Comparison of ENCODE assay signal across 13 cellular contexts in genomic region chr6:46584586-46584985, GRCh38.
DNase-seq lines count a peak whose midpoint lies in the region; ATAC-seq, FAIRE-seq and TF ChIP-seq lines count a peak whose summit lies in the region.
"Had no signal": no experiment of that assay in that cellular context is flagged by ENCODE, and none has a peak within 500 bp of the region (broad histone marks: within the 10 kb centered on the region; RNA-seq: fewer than 3 reads in every experiment).

No MANE protein-coding gene starts in this region.

- no peak overlapping the region for H3K4me2 ChIP-seq in HepG2 (ENCODE audit: low read depth, low read length)

- no peaks in the 10 kb centered on the region for H3K79me2 ChIP-seq in HepG2 (ENCODE audit: insufficient read depth, low read length)

- H2AFZ ChIP-seq in HepG2 (ENCODE audit: low read length) = no peak overlapping the region

- TF ChIP-seq EP300 in HepG2 (IDR thresholded peaks at IDR 0.05; ENCODE audit: low read depth in 2 of 2, low read length in 2 of 2) = no peak
- no peak for TF ChIP-seq EP300 in HepG2 (CRISPR knock-in tag; IDR thresholded peaks at IDR 0.05; ENCODE audit: borderline replicate concordance)

- no peak for FAIRE-seq in urothelium cell line (lab: Jason Lieb, UNC)
- no peak for FAIRE-seq in HepG2 (lab: Jason Lieb, UNC)
- FAIRE-seq: H54 had no signal

- H3K9me3 ChIP-seq in ascending aorta (no peaks in the 10 kb centered on the region), HepG2 (ENCODE audit: low read length) (no peaks in the 10 kb centered on the region)

- BruUV-seq in HepG2 (replicated peaks; lab: Mats Ljungman, UMichigan) = no TSS peak

- peak; percentile 3 for DNase-seq in HT1080 (ENCODE audit: low read depth)
- no peak for DNase-seq in ascending aorta (ENCODE audit: low spot score in 2 of 2)
- DNase-seq in glomerular visceral epithelial cell (ENCODE audit: extremely low spot score) = peak; percentile 46
- peak; percentile 3 for DNase-seq in renal cortical epithelial cell (ENCODE audit: low read depth)
- no peak for DNase-seq in urothelium cell line (ENCODE audit: low spot score)
- DNase-seq in HepG2 (ENCODE audit: low spot score) = no peak
- DNase-seq: CD4-positive, alpha-beta T cell; NCI-H1417; NCI-H2029 treated with DMSO at 0.1 percent for 48 hours; NCI-H524; NK-92 treated with Interleukin-12 subunit alpha and Interleukin-12 subunit beta, amount 100 ng/mL, for 24 hours had no signal

- H3K4me1 ChIP-seq in ascending aorta = peaks cover 0 to 28% of the 10 kb centered on the region in 2 donors
- H3K4me1 ChIP-seq in HepG2 (ENCODE audit: insufficient read depth, low read length) = no peaks in the 10 kb centered on the region

- TF ChIP-seq CTCF in ascending aorta (IDR thresholded peaks at IDR 0.05) (no peak), HepG2 (CRISPR knock-in tag; IDR thresholded peaks at IDR 0.05) (no peak)

- POLR2A ChIA-PET in HepG2 (lab: Yijun Ruan, JAX) = no interaction called here

- 66% methylated on average over 3 of the region's 3 CpGs for WGBS in HepG2 (ENCODE audit: low lambda C conversion rate)

- H3K27ac ChIP-seq in ascending aorta (peak overlapping the region; percentile 24 to 44), HepG2 (ENCODE audit: extremely low read length, insufficient read depth, low read length) (no peak overlapping the region)

- no peaks in the 10 kb centered on the region for H4K20me1 ChIP-seq in HepG2 (ENCODE audit: insufficient read depth, low read length)

- intact Hi-C loops in ascending aorta (cut with DNase I) = loop anchor here (5.0 kb wide), 1 partner anchor 37 kb away; no protein-coding TSS in a partner anchor
- intact Hi-C loops in HepG2 (cut with micrococcal nuclease; ENCODE audit: unreplicated experiment) = no loop called here

- H3K36me3 ChIP-seq in ascending aorta = no peaks in the 10 kb centered on the region
- H3K36me3 ChIP-seq in HepG2 (replicated peaks in 1 of 2; ENCODE audit: control insufficient read depth in 1 of 2, insufficient read depth in 2 of 2, low read length in 2 of 2) = no peaks in the 10 kb centered on the region

- in situ Hi-C loops in HepG2 (cut with HindIII; ENCODE audit: extremely low pct_ligation_motif_present, low pct_unique_long_range_greater_than_20kb) = no loop called here

- H3K4me3 ChIP-seq in ascending aorta (no peak overlapping the region), HepG2 (replicated peaks in 1 of 3; ENCODE audit: insufficient read depth in 1 of 3, low read depth in 2 of 3, low read length in 3 of 3) (no peak overlapping the region)

- ATAC-seq in HepG2 (no peak), HG02571 (IDR thresholded peaks at IDR 0.05; ENCODE audit: unreplicated experiment) (no peak)

- H3K27me3 ChIP-seq in ascending aorta (no peaks in the 10 kb centered on the region), HepG2 (ENCODE audit: control insufficient read depth in 1 of 2, insufficient read depth in 2 of 2, low read length in 2 of 2) (no peaks in the 10 kb centered on the region)

- CTCF ChIA-PET in HepG2 (lab: Yijun Ruan, JAX; ENCODE audit: low intra/inter-chr PET ratio, low total read pairs) = no interaction called here

- no peak for TF ChIP-seq RAD21 in HepG2 (CRISPR knock-in tag; IDR thresholded peaks at IDR 0.05)

- H3K9ac ChIP-seq in HepG2 (ENCODE audit: insufficient read depth, low read depth, low read length) = no peak overlapping the region

- no peak for TF ChIP-seq POLR2A in HepG2 (IDR thresholded peaks at IDR 0.05; ENCODE audit: insufficient read depth in 1 of 2, low read depth in 2 of 2, low read length in 2 of 2)

TF ChIP-seq in HepG2, 621 proteins besides CTCF, POLR2A, EP300 and RAD21:
- TF ChIP-seq IRF9 (CRISPR knock-in tag; IDR thresholded peaks at IDR 0.05; ENCODE audit: borderline replicate concordance) (no peak), MTA3 (CRISPR knock-in tag; IDR thresholded peaks at IDR 0.05) (no peak)
- TF ChIP-seq, protein P1, sequence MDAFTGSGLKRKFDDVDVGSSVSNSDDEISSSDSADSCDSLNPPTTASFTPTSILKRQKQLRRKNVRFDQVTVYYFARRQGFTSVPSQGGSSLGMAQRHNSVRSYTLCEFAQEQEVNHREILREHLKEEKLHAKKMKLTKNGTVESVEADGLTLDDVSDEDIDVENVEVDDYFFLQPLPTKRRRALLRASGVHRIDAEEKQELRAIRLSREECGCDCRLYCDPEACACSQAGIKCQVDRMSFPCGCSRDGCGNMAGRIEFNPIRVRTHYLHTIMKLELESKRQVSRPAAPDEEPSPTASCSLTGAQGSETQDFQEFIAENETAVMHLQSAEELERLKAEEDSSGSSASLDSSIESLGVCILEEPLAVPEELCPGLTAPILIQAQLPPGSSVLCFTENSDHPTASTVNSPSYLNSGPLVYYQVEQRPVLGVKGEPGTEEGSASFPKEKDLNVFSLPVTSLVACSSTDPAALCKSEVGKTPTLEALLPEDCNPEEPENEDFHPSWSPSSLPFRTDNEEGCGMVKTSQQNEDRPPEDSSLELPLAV (CRISPR knock-in tag; conservative IDR thresholded peaks at IDR 0.05; ENCODE audit: low read depth) = no peak
- TF ChIP-seq, protein P2, sequence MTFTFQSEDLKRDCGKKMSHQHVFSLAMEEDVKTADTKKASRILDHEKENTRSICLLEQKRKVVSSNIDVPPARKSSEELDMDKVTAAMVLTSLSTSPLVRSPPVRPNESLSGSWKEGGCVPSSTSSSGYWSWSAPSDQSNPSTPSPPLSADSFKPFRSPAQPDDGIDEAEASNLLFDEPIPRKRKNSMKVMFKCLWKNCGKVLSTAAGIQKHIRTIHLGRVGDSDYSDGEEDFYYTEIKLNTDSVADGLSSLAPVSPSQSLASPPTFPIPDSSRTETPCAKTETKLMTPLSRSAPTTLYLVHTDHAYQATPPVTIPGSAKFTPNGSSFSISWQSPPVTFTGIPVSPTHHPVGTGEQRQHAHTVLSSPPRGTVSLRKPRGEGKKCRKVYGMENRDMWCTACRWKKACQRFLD (CRISPR knock-in tag; IDR thresholded peaks at IDR 0.05; ENCODE audit: borderline replicate concordance) = no peak

Comparison
In these comparisons a context has a peak if more than half of its experiments do, and no peak if none do; other contexts are left out.
1. DNase-seq: peak in HT1080 (single experiment), glomerular visceral epithelial cell (single experiment) and renal cortical epithelial cell (single experiment); none in ascending aorta (0 of 2), urothelium cell line (single experiment) and HepG2 (single experiment).